Comparison of ENCODE assay signal across 20 cellular contexts in the genomic region with DNA sequence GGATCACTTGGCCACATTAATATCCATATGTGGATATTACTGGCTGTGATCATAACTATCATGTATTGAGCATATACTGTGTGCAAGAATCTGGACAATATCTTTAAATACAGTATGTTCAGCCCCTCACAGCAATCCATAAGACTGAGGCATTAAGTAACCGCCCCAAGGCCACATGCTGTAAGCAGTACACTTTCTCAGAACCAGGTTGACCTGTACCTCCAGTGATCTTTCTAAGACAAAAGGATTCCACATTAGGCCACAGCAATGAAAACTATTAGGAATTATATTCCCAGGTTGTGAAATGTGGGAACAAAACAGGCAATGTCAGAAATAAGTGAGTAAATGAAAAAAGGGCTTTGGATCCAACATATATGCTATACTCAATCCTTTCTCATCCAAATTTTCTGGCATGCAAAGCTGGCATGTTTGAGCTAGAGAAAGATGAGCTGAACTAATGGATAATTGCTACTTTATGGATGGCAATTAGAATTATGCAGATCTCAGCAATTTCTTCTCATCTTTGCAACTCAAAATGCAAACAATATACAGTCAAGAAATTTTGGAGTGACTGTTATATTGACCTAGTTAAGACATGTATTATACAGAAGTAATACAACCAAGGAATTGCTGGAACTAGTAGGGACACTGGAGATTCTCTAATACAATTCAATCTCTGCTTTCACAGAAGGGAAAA.
"Had no signal": no experiment of that assay in that cellular context is flagged by ENCODE, and none has a peak within 500 bp of the region (broad histone marks: within the 10 kb centered on the region; RNA-seq: fewer than 3 reads in every experiment).

No MANE protein-coding gene starts in this region.

- ATAC-seq: SK-N-SH treated with all-trans-retinoic acid at 6 μM for 48 hours had no signal

- DNase-seq: Karpas-422, KG1, MM.1S, NCI-H1092 treated with DMSO at 0.1 percent for 48 hours, NCI-H1436, NCI-H187, NCI-H2029, NCI-H2081 treated with DMSO at 0.1 percent for 48 hours, NCI-H2171, NCI-H226, NCI-H446, NCI-H510A, NCI-H524 treated with DMSO at 0.1 percent for 48 hours, NCI-H69, NCI-H774, RPMI8226, SHP77, T-helper 1 cell had no signal

- FAIRE-seq: RCC 7860 had no signal
